In the genomic region with DNA sequence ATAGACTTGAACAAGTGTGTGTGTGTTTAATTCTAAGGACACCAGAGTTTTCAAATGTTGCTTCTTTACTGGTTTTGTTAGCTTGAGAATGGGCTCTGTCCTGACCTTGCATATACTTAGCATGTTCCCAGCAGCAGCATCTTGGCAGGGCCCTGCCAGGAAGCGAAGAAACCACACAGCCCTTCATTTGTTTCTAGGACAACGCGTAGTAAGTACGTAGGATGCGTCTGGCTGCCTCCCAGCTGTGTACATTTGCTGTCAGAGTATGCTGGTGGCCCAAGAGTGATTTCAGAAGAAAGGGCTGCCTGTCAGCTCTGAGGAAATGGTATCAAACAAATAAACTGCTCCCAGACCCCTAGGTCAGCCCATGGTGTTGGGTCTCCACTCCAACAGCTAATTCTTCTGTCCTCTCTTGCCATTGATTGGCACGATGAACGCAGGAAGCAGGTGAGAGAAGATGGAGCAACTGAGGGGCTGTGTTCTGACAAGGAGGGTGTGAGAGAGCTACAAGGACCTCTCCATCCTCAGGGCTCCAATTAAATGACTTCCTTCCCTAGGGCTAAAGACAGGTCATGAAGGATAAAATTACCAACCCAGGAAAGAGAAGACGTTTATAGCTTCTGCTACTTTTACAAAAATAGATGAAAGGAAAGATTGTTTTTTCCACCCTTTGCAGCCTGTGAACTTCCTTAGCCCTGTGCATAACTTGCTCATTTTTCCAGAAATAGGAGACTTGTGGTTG, we compare ENCODE assay signal across 10 cellular contexts. TPM values are rescaled to one million over a fixed set of nuclear protein-coding genes. Genes with fewer than 3 reads are reported as not detected.
DNase-seq lines count a peak whose midpoint lies in the region; ATAC-seq and TF ChIP-seq lines count a peak whose summit lies in the region.
"Had no signal": no experiment of that assay in that cellular context is flagged by ENCODE, and none has a peak within 500 bp of the region (broad histone marks: within the 10 kb centered on the region; RNA-seq: fewer than 3 reads in every experiment).

No MANE protein-coding gene starts in this region.

- ATAC-seq in GM21423 (IDR thresholded peaks at IDR 0.05; ENCODE audit: unreplicated experiment) (peak; percentile 70), right cardiac atrium (peak in 1 of 2 donors; percentile 52), HG02970 (IDR thresholded peaks at IDR 0.05; ENCODE audit: low FRiP score, unreplicated experiment) (no peak)

- H3K27ac ChIP-seq in right cardiac atrium (ENCODE audit: low read length) = no peak overlapping the region
- no peak overlapping the region for H3K27ac ChIP-seq in H9 (ENCODE audit: insufficient read length, low read depth, low read length)

- no peak overlapping the region for H4K5ac ChIP-seq in H9 (ENCODE audit: insufficient read length, low read depth, low read length)

- no peak overlapping the region for H3T11ph ChIP-seq in H9 (ENCODE audit: low read length)

- peaks cover 18 to 19% of the 10 kb centered on the region in 2 experiments for H3K4me1 Mint-ChIP-seq in H9

- no peaks in the 10 kb centered on the region for H4K20me1 ChIP-seq in H9 (ENCODE audit: control insufficient read depth, insufficient read depth, insufficient read length)

- no peak overlapping the region for H2AK5ac ChIP-seq in H9 (ENCODE audit: insufficient read length, low read length)

- no peak overlapping the region for H4K8ac ChIP-seq in H9 (replicated peaks; ENCODE audit: insufficient read length, low read depth, low read length)

- H3K27me3 Mint-ChIP-seq in H9 (ENCODE audit: low read depth) = peaks cover 50% of the 10 kb centered on the region

- TF ChIP-seq CTCF in GM13976 (IDR thresholded peaks at IDR 0.05; ENCODE audit: borderline replicate concordance, control extremely low read depth, extremely low read depth, insufficient read depth, missing control alignments) (no peak), H9 (conservative IDR thresholded peaks at IDR 0.05) (no peak)

- H2BK5ac ChIP-seq in H9 (ENCODE audit: insufficient read length, low read length) = no peak overlapping the region

- intact Hi-C loops in right cardiac atrium (cut with DNase I) = no loop called here

- no peak overlapping the region for H4K91ac ChIP-seq in H9 (ENCODE audit: insufficient read length, low read depth, low read length)

- H3K4me1 ChIP-seq in right cardiac atrium (ENCODE audit: control insufficient read depth, insufficient read depth, low read length) (peaks cover 2% of the 10 kb centered on the region), H9 (ENCODE audit: insufficient read depth, low read length) (peaks cover 9% of the 10 kb centered on the region; the same call in 1 of the 2 replicates)

- H2BK20ac ChIP-seq in H9 (ENCODE audit: low read depth, low read length, poor library complexity, severe bottlenecking) = no peak overlapping the region

- H2BK12ac ChIP-seq in H9 (ENCODE audit: insufficient read length, low read depth, low read length) = no peak overlapping the region

- no peak overlapping the region for H3K4ac ChIP-seq in H9 (ENCODE audit: low read depth, low read length)

- no peaks in the 10 kb centered on the region for H3K9me3 ChIP-seq in right cardiac atrium (ENCODE audit: control insufficient read depth, low read length)
- H3K9me3 ChIP-seq in H9 (ENCODE audit: control insufficient read depth, low read depth, low read length) = no peaks in the 10 kb centered on the region

- H3K27ac Mint-ChIP-seq in H9 = no peak overlapping the region; a peak in 1 of 7 replicates

- H3K23ac ChIP-seq in H9 (ENCODE audit: insufficient read length, low read depth, low read length) = no peak overlapping the region

- H3K79me1 ChIP-seq in H9 (ENCODE audit: insufficient read depth, low read depth, low read length, poor library complexity, severe bottlenecking) = no peaks in the 10 kb centered on the region

- no peaks in the 10 kb centered on the region for H3K36me3 Mint-ChIP-seq in H9 (ENCODE audit: insufficient read depth in 1 of 3, low read depth in 3 of 3)

- no peak overlapping the region for H3K56ac ChIP-seq in H9 (ENCODE audit: insufficient read length, low read depth, low read length)

- no peak overlapping the region for H3K4me2 ChIP-seq in H9 (ENCODE audit: insufficient read depth, insufficient read length, low read length)

- no peaks in the 10 kb centered on the region for H3K23me2 ChIP-seq in H9 (ENCODE audit: insufficient read length, low read depth, low read length, poor library complexity, severe bottlenecking)

- no peaks in the 10 kb centered on the region for H3K79me2 ChIP-seq in H9 (ENCODE audit: insufficient read depth, low read length)

- no peak overlapping the region for H2BK120ac ChIP-seq in H9 (ENCODE audit: low read depth, low read length, poor library complexity, severe bottlenecking)

- no peak overlapping the region for H2BK15ac ChIP-seq in H9 (ENCODE audit: low read depth, low read length)

- DNase-seq in GM13976 (ENCODE audit: low spot score) = peak; percentile 8
- DNase-seq in Jurkat, Clone E6-1 (ENCODE audit: low read depth, low spot score) = peak; percentile 44
- DNase-seq in right cardiac atrium = peak in 2 of 3 donors; percentile 21 to 45
- no peak for DNase-seq in KG1 (lab: John Stamatoyannopoulos, UW)
- no peak for DNase-seq in H9
- no peak for DNase-seq in NCI-H446 (lab: John Stamatoyannopoulos, UW)
- DNase-seq: activated CD8-positive, alpha-beta memory T cell treated with anti-CD3 and anti-CD28 coated beads, Interleukin-2, amount 50 U/mL, for 48 hours; NCI-H2107 had no signal

- H3K9ac ChIP-seq in H9 (ENCODE audit: extremely low read depth, insufficient read length, low read length) = no peak overlapping the region

- no peak overlapping the region for H3K4me3 Mint-ChIP-seq in H9

- no peak overlapping the region for H3K14ac ChIP-seq in H9 (ENCODE audit: insufficient read depth, low read length)

- in situ Hi-C loops in GM13976 (cut with MboI; ENCODE audit: low sequenced_read_pairs, unreplicated experiment) = no loop called here

- H3K4me3 ChIP-seq in Jurkat, Clone E6-1 (ENCODE audit: low read length) = no peak overlapping the region
- H3K4me3 ChIP-seq in right cardiac atrium (ENCODE audit: low read length) = no peak overlapping the region

- H3K18ac ChIP-seq in H9 (ENCODE audit: insufficient read length, low read depth, low read length) = no peak overlapping the region

- WGBS in right cardiac atrium = 28% methylated on average over 8 of the region's 8 CpGs
- WGBS in H9 (ENCODE audit: extremely low coverage, insufficient read length, low lambda C conversion rate) = no CpG with 5 or more reads among the region's 8 CpGs

- no peaks in the 10 kb centered on the region for H3K9me3 Mint-ChIP-seq in H9

- H3K27me3 ChIP-seq in right cardiac atrium (ENCODE audit: control insufficient read depth, insufficient read depth) = no peaks in the 10 kb centered on the region
- H3K27me3 ChIP-seq in H9 (ENCODE audit: insufficient read depth, low read length) = no peaks in the 10 kb centered on the region; the same call in 1 of the 2 replicates

- no peak overlapping the region for H2AFZ ChIP-seq in H9 (ENCODE audit: low read length)

RNA-seq across cellular contexts. Expression of gene HDDC2, which starts 55.9 kb away (rescaled TPM):
- 205 TPM for polyA plus RNA-seq in Jurkat, Clone E6-1 (2012; ENCODE audit: insufficient read depth, insufficient read length)
- 100 to 1,000 TPM in 2 of 4 donors, 10 to 100 TPM in 2; 83.0 to 103 (median 93.7) TPM for total RNA-seq in right cardiac atrium
- polyA plus RNA-seq in right cardiac atrium = 157 TPM
- 76.4 and 77.8 TPM in 2 replicates for total RNA-seq in H9 (2021)

Comparison
In these comparisons a context has a peak if more than half of its experiments do, and no peak if none do; other contexts are left out.
1. DNase-seq: peak in GM13976 (single experiment), Jurkat, Clone E6-1 (single experiment) and right cardiac atrium (2 of 3); none in KG1 (single experiment), H9 (single experiment) and NCI-H446 (0 of 2).